ENCODE assay signal across 8 cellular contexts in the genomic region with DNA sequence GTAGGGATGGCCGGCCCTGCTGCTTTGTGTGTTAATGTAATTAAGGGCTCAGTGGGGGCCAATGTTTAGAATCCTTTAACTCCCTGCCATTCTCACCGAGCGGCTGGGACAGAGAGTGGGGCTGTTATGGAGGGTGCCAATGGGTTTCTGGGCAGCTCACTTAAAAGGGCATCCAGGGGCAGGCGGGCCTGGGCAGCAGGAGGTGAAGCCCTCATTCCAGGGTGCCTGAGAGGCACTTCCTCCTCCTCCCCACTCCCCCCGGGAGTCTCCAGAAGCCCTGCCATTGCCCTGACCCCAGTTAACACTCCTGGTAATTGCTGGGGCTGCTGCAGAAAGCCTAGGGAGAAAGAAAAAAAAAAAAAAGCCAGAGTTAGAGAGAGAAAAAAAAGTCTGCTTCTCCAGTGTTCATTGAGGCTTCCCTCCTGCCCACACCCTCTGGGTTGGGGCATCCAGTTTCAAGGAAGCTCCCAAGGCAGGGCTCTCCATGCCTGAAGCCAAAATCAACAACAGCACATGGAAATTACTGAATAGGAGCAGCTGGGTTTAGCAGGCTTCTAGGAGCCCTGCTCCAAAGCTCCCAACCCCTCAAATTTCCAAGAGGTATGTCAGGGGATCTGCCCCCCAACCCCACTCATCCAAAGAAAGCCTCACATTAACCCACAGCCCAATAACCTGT. TPM values are rescaled to one million over a fixed set of nuclear protein-coding genes. Genes with fewer than 3 reads are reported as not detected.
DNase-seq lines count a peak whose midpoint lies in the region; ATAC-seq and TF ChIP-seq lines count a peak whose summit lies in the region.

No MANE protein-coding gene starts in this region.

- peak; percentile 85 for TF ChIP-seq EP300 in Ishikawa (IDR thresholded peaks at IDR 0.05; ENCODE audit: borderline replicate concordance)

- DNase-seq in T1000 (lab: John Stamatoyannopoulos, UW) (peak; percentile 23), left ventricle myocardium superior (peak; percentile 45), substantia nigra (lab: John Stamatoyannopoulos, UW) (peak in 36 of 49 donors; percentile 32 to 79 (median 61)), NCI-H128 (lab: John Stamatoyannopoulos, UW; ENCODE audit: unreplicated experiment) (no peak)
- DNase-seq in activated naive CD4-positive, alpha-beta T cell treated with Interleukin-2 at 50 U/mL for 16 hours = no peak

- peak overlapping the region; percentile 95 for H3K27ac ChIP-seq in substantia nigra (ENCODE audit: low read depth, low read length, poor library complexity, severe bottlenecking)

- peak; percentile 67 for ATAC-seq in left ventricle myocardium superior
- ATAC-seq in GM21390 (IDR thresholded peaks at IDR 0.05; ENCODE audit: unreplicated experiment) = no peak
- ATAC-seq in HG03520 (IDR thresholded peaks at IDR 0.05; ENCODE audit: unreplicated experiment) = no peak

- intact Hi-C loops in left ventricle myocardium superior (cut with micrococcal nuclease) = no loop called here

- no peak for TF ChIP-seq RAD21 in Ishikawa (IDR thresholded peaks at IDR 0.05; ENCODE audit: low read depth)

TF ChIP-seq in Ishikawa, 13 proteins besides CTCF, POLR2A, EP300 and RAD21:
- peak; percentile 32; the same call in 1 of the 2 replicates for TF ChIP-seq TEAD4 (IDR thresholded peaks at IDR 0.05)
- peak; percentile 86 for TF ChIP-seq TCF12 (IDR thresholded peaks at IDR 0.05; ENCODE audit: low read depth)
- TF ChIP-seq, protein P1, sequence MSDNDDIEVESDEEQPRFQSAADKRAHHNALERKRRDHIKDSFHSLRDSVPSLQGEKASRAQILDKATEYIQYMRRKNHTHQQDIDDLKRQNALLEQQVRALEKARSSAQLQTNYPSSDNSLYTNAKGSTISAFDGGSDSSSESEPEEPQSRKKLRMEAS (IDR thresholded peaks at IDR 0.05) = peak; percentile 39; the same call in 1 of the 2 replicates
- TF ChIP-seq, protein P2, sequence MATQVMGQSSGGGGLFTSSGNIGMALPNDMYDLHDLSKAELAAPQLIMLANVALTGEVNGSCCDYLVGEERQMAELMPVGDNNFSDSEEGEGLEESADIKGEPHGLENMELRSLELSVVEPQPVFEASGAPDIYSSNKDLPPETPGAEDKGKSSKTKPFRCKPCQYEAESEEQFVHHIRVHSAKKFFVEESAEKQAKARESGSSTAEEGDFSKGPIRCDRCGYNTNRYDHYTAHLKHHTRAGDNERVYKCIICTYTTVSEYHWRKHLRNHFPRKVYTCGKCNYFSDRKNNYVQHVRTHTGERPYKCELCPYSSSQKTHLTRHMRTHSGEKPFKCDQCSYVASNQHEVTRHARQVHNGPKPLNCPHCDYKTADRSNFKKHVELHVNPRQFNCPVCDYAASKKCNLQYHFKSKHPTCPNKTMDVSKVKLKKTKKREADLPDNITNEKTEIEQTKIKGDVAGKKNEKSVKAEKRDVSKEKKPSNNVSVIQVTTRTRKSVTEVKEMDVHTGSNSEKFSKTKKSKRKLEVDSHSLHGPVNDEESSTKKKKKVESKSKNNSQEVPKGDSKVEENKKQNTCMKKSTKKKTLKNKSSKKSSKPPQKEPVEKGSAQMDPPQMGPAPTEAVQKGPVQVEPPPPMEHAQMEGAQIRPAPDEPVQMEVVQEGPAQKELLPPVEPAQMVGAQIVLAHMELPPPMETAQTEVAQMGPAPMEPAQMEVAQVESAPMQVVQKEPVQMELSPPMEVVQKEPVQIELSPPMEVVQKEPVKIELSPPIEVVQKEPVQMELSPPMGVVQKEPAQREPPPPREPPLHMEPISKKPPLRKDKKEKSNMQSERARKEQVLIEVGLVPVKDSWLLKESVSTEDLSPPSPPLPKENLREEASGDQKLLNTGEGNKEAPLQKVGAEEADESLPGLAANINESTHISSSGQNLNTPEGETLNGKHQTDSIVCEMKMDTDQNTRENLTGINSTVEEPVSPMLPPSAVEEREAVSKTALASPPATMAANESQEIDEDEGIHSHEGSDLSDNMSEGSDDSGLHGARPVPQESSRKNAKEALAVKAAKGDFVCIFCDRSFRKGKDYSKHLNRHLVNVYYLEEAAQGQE (IDR thresholded peaks at IDR 0.05; ENCODE audit: low read depth) = no peak
- peak; percentile 50 for TF ChIP-seq NFIC (IDR thresholded peaks at IDR 0.05)
- peak; percentile 69; the same call in 1 of the 2 replicates for TF ChIP-seq FOXM1 (IDR thresholded peaks at IDR 0.05; ENCODE audit: borderline replicate concordance, low read depth)
- TF ChIP-seq ZBTB7A (IDR thresholded peaks at IDR 0.05; ENCODE audit: low read depth) = no peak
- no peak for TF ChIP-seq TAF1 (IDR thresholded peaks at IDR 0.05; ENCODE audit: low read depth)
TF ChIP-seq in Ishikawa: peak in this region for 5.

RNA-seq across cellular contexts. Expression of a gene that starts 28.0 kb away (rescaled TPM):
- 55.0 TPM for total RNA-seq in left ventricle myocardium superior

Comparison
In these comparisons a context has a peak if more than half of its experiments do, and no peak if none do; other contexts are left out.
1. DNase-seq: peak in T1000 (single experiment), left ventricle myocardium superior (single experiment) and substantia nigra (36 of 49); none in activated naive CD4-positive, alpha-beta T cell treated with Interleukin-2 at 50 U/mL for 16 hours (single experiment) and NCI-H128 (single experiment).